Comparison of ENCODE assay signal across 1 cellular context in the genomic region with DNA sequence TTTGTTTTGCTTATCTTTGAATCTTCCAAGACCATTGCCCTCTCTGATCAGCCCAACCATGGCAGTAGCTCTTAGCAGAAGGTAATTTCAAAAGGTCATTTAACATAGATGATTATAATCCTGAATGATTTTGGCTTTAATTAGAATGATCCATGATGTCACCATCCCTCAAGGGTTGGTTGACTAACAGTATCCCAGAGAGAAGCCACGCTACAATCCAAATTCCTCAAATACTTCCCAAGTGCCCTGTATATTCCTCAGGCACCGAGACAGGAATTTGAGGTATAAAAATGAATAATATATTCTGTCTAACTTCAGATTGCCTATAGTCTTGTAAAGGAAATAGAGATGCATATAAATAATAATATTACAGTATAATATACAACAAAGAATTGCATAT.
TF ChIP-seq lines count a peak whose summit lies in the region.

No MANE protein-coding gene starts in this region.

TF ChIP-seq in HCT116, 20 proteins besides CTCF, POLR2A, EP300 and RAD21 (continued from another document):
- TF ChIP-seq, protein P1, sequence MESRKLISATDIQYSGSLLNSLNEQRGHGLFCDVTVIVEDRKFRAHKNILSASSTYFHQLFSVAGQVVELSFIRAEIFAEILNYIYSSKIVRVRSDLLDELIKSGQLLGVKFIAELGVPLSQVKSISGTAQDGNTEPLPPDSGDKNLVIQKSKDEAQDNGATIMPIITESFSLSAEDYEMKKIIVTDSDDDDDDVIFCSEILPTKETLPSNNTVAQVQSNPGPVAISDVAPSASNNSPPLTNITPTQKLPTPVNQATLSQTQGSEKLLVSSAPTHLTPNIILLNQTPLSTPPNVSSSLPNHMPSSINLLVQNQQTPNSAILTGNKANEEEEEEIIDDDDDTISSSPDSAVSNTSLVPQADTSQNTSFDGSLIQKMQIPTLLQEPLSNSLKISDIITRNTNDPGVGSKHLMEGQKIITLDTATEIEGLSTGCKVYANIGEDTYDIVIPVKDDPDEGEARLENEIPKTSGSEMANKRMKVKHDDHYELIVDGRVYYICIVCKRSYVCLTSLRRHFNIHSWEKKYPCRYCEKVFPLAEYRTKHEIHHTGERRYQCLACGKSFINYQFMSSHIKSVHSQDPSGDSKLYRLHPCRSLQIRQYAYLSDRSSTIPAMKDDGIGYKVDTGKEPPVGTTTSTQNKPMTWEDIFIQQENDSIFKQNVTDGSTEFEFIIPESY (IDR thresholded peaks at IDR 0.05; ENCODE audit: extremely low read depth, insufficient replicate concordance, low read length), result no peak
- TF ChIP-seq SP1 (IDR thresholded peaks at IDR 0.05; ENCODE audit: low read depth) (no peak), ZFX (IDR thresholded peaks at IDR 0.05) (no peak), EZH2 (IDR thresholded peaks at IDR 0.05) (no peak), CBX3 (IDR thresholded peaks at IDR 0.05; ENCODE audit: low read depth) (no peak), SRF (IDR thresholded peaks at IDR 0.05; ENCODE audit: low read depth) (no peak), EZH2phosphoT487 (IDR thresholded peaks at IDR 0.05; ENCODE audit: borderline replicate concordance) (no peak), YY1 (IDR thresholded peaks at IDR 0.05; ENCODE audit: extremely low read depth, insufficient replicate concordance, low read depth, low read length) (no peak)
